ENCODE assay signal across 8 cellular contexts in the genomic region with DNA sequence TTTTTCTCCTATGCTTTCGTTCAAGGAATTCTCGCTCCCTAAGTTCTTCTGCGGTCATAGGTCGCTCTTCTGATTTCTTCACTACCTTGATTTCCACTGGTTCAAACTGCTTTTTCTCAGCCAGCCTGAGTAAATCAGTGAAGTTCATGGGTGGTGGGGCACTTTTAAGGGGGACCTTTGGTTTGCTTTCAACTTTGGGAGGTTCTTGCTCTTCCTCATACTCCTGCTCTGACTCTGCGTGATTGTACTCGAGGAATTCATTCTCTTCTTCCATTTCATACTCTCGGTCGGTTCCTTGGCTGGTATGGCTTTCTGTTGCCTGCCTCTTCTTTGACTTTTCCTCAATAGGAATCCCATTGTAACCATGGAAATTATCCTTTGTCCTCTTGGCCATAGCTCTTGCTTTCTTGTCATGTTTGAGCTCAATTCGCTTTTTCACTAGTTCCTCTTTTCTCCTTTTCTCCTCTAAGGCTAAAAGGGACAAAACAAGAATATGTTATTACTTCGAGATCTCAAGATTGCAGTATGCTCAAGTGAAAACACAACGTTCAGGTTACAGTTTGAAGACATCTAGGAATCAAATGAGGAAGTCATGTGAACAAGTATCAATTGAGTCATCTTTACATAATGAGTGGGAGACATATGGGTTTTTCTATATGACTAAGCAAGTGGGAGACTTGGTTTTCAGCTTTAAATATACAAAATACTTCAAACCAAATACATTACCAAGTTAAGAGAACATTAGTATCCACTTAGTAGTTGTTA.
A peak's percentile ranks its signal among the peaks of the same experiment; 100 is the strongest.
DNase-seq lines count a peak whose midpoint lies in the region; ATAC-seq lines count a peak whose summit lies in the region.

No MANE protein-coding gene starts in this region.

- ATAC-seq in GM18907 (IDR thresholded peaks at IDR 0.05; ENCODE audit: unreplicated experiment): peak; percentile 85
- ATAC-seq in HG02678 (IDR thresholded peaks at IDR 0.05; ENCODE audit: unreplicated experiment): peak; percentile 90

- intact Hi-C loops in head of caudate nucleus (cut with DNase I): no loop called here

- DNase-seq in NOMO-1 treated with DMSO at 0.1 percent for 48 hours (lab: John Stamatoyannopoulos, UW; ENCODE audit: unreplicated experiment) (peak; percentile 86), iris pigment epithelial cell (ENCODE audit: low read depth) (peak; percentile 62), head of caudate nucleus (no peak), NCI-H2227 (lab: John Stamatoyannopoulos, UW; ENCODE audit: unreplicated experiment) (no peak), NCI-H2171 (lab: John Stamatoyannopoulos, UW) (no peak), cortex of kidney (lab: John Stamatoyannopoulos, UW) (no peak)

Comparison
In these comparisons a context has a peak if more than half of its experiments do, and no peak if none do; other contexts are left out.
1. DNase-seq: peak in NOMO-1 treated with DMSO at 0.1 percent for 48 hours (single experiment) and iris pigment epithelial cell (single experiment); none in head of caudate nucleus (0 of 42), NCI-H2227 (single experiment), NCI-H2171 (single experiment) and cortex of kidney (single experiment).